ENCODE assay signal across 17 cellular contexts in genomic region chr5:171416160-171417049, GRCh38. TPM values are rescaled to one million over a fixed set of nuclear protein-coding genes. Genes with fewer than 3 reads are reported as not detected.
"Had no signal": no experiment of that assay in that cellular context is flagged by ENCODE, and none has a peak within 500 bp of the region (broad histone marks: within the 10 kb centered on the region; RNA-seq: fewer than 3 reads in every experiment).

No MANE protein-coding gene starts in this region.

- DNase-seq: activated CD4-positive, alpha-beta T cell treated with anti-CD3 and anti-CD28 coated beads, Interleukin-2, amount 50 U/mL, for 4 hours; activated naive CD4-positive, alpha-beta T cell treated with anti-CD3 and anti-CD28 coated beads for 36 hours; effector memory CD4-positive, alpha-beta T cell; mesendoderm; natural killer cell; nucleus accumbens; stimulated activated CD4-positive, alpha-beta T cell treated with anti-CD3 and anti-CD28 coated beads, Interleukin-2, amount 100 ng/mL, for 48 hours; stimulated activated naive B cell treated with anti-CD40 and anti-IgM and Interleukin-4, amounts not matched to agents 10 μg/mL and 1 μg/mL and 100 μg/mL, for 72 hours; tibial artery had no signal

- FAIRE-seq: frontal cortex, urothelium cell line had no signal

- H3K27ac ChIP-seq: ascending aorta, breast epithelium, epithelial cell of prostate, tibial artery had no signal

- H3K36me3 ChIP-seq: breast epithelium had no signal

- H3K27me3 ChIP-seq: ascending aorta, tibial artery had no signal

- H3K4me3 ChIP-seq: ascending aorta, breast epithelium, tibial artery had no signal

- H3K9me3 ChIP-seq: ascending aorta, breast epithelium, tibial artery had no signal

- ATAC-seq: activated CD4-positive, CD25-positive, alpha-beta regulatory T cell treated with anti-CD3 and anti-CD28 coated beads, Interleukin-2, amount 50 U/mL, for 24 hours; natural killer cell; stimulated activated naive B cell treated with anti-CD40 and anti-IgM and Interleukin-4, amounts not matched to agents 10 μg/mL and 1 μg/mL and 100 μg/mL, for 72 hours had no signal

RNA-seq across cellular contexts. Expression of gene FGF18, which starts 3.0 kb away (rescaled TPM):
- total RNA-seq: activated T-helper 2 cell treated with anti-CD3 and anti-CD28 coated beads, Interferon-gamma antibody, Interleukin-2, Interleukin-4, amounts not matched to agents 10 μg/mL and 5 μg/mL and 100 μg/mL, durations not matched to agents 14 hours and 24 hours and 36 hours had no signal
- polyA plus RNA-seq: liver had no signal
